23 cellular contexts compared by ENCODE assay signal in the genomic region with DNA sequence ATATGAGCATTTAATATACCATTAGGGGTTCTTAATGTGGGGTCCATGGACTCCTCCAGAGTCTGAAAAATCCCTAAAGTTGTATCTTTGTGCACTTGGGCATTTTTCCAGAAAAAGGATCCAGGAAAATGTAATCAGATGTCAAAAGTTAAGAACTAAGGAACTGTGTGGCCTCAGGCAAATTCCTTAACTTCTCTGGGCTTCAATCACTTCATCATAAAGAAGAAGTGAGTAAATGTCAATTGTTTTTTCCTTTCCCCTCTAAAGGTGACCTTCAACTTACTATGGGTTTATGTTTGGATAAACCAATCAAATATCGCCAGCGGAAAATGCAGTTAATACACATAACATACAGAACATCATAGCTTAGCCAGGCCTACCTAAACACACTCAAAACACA. TPM values are rescaled to one million over a fixed set of nuclear protein-coding genes. Genes with fewer than 3 reads are reported as not detected.
DNase-seq lines count a peak whose midpoint lies in the region; ATAC-seq and TF ChIP-seq lines count a peak whose summit lies in the region.
"Had no signal": no experiment of that assay in that cellular context is flagged by ENCODE, and none has a peak within 500 bp of the region (broad histone marks: within the 10 kb centered on the region; RNA-seq: fewer than 3 reads in every experiment).

No MANE protein-coding gene starts in this region.

- H2AFZ ChIP-seq in DND-41 (ENCODE audit: low read depth, low read length), result no peak overlapping the region

- H3K9ac ChIP-seq in DND-41 (ENCODE audit: low read depth, low read length), result no peak overlapping the region

- peaks cover 33% of the 10 kb centered on the region for H4K20me1 ChIP-seq in DND-41 (ENCODE audit: insufficient read depth, low read length)

- H3K27ac Mint-ChIP-seq in T-helper 1 cell treated with Interleukin-12 subunit alpha and Interleukin-12 subunit beta and Interleukin-4 antibody, amounts not matched to agents 30 μg/mL and 1 μg/mL, for 36 hours, result no peak overlapping the region
- H3K27ac Mint-ChIP-seq in activated CD8-positive, alpha-beta T cell treated with anti-CD3 and anti-CD28 coated beads for 36 hours, result no peak overlapping the region
- H3K27ac Mint-ChIP-seq in natural killer cell treated with Interleukin-12 subunit alpha and Interleukin-12 subunit beta and Interleukin-15 and Interleukin-18, amount 100 ng/mL, for 72 hours, result peak overlapping the region; percentile 14 to 45

- ATAC-seq in DND-41 (ENCODE audit: insufficient read depth, low read depth) (no peak), GM19023 (IDR thresholded peaks at IDR 0.05; ENCODE audit: unreplicated experiment) (no peak)
- ATAC-seq in activated CD8-positive, alpha-beta T cell treated with anti-CD3 and anti-CD28 coated beads for 36 hours, result no peak
- ATAC-seq in natural killer cell treated with Interleukin-12 subunit alpha and Interleukin-12 subunit beta and Interleukin-15 and Interleukin-18, amount 100 ng/mL, for 72 hours, result no peak
- ATAC-seq: left colon, mucosa of descending colon had no signal

- H3K4me3 Mint-ChIP-seq in T-helper 1 cell treated with Interleukin-12 subunit alpha and Interleukin-12 subunit beta and Interleukin-4 antibody, amounts not matched to agents 30 μg/mL and 1 μg/mL, for 36 hours, result peak overlapping the region; percentile 32
- H3K4me3 Mint-ChIP-seq in activated CD8-positive, alpha-beta T cell treated with anti-CD3 and anti-CD28 coated beads for 36 hours, result peak overlapping the region; percentile 22
- H3K4me3 Mint-ChIP-seq in natural killer cell treated with Interleukin-12 subunit alpha and Interleukin-12 subunit beta and Interleukin-15 and Interleukin-18, amount 100 ng/mL, for 72 hours, result peak overlapping the region; percentile 38

- no peak for DNase-seq in T-helper 1 cell
- DNase-seq in DND-41, result no peak
- DNase-seq in activated CD8-positive, alpha-beta T cell treated with anti-CD3 and anti-CD28 coated beads for 36 hours, result no peak
- DNase-seq in natural killer cell treated with Interleukin-12 subunit alpha and Interleukin-12 subunit beta and Interleukin-15 and Interleukin-18, amount 100 ng/mL, for 72 hours (ENCODE audit: low spot score), result no peak
- no peak for DNase-seq in COR-L47 (lab: John Stamatoyannopoulos, UW)
- no peak for DNase-seq in erythroblast (lab: John Stamatoyannopoulos, UW)
- DNase-seq: activated CD4-positive, alpha-beta T cell treated with anti-CD3 and anti-CD28 coated beads, Interleukin-2, amount 50 U/mL, for 4 hours; activated CD4-positive, CD25-positive, alpha-beta regulatory T cell; activated naive CD4-positive, alpha-beta T cell treated with anti-CD3 and anti-CD28 coated beads, Interleukin-2, amount 50 U/mL, for 16 hours; DMS 273 treated with DMSO at 0.1 percent for 48 hours; hippocampal formation; Karpas-422; left colon; mucosa of descending colon; NCI-H446; NCI-H774; SIG-M5; small intestine; stimulated activated naive CD4-positive, alpha-beta T cell treated with Interleukin-2 at 50 U/mL for 16 hours had no signal

- no peak for TF ChIP-seq CTCF in DND-41 (IDR thresholded peaks at IDR 0.05; ENCODE audit: borderline replicate concordance, extremely low read depth, low read length, poor library complexity, severe bottlenecking)
- TF ChIP-seq CTCF in activated CD8-positive, alpha-beta T cell treated with anti-CD3 and anti-CD28 coated beads for 36 hours (IDR thresholded peaks at IDR 0.05), result no peak

- H3K27me3 ChIP-seq in DND-41 (ENCODE audit: insufficient read depth, low read length, poor library complexity), result no peaks in the 10 kb centered on the region
- H3K27me3 ChIP-seq: breast epithelium had no signal

- CTCF ChIA-PET in activated CD8-positive, alpha-beta T cell treated with anti-CD3 and anti-CD28 coated beads for 36 hours (lab: Charles Lee), result interaction anchor here (2.1 kb wide), 1 partner anchor 28 kb away, joined by 6 read pairs; no protein-coding TSS in a partner anchor

- H3K4me1 ChIP-seq in DND-41 (ENCODE audit: insufficient read depth, low read length), result peaks cover 40% of the 10 kb centered on the region
- H3K4me1 ChIP-seq: breast epithelium had no signal

- H3K27ac ChIP-seq in DND-41 (ENCODE audit: low read length), result no peak overlapping the region
- H3K27ac ChIP-seq: 22Rv1, breast epithelium had no signal

- no peak for TF ChIP-seq POLR2A in erythroblast (IDR thresholded peaks at IDR 0.05; ENCODE audit: low read length)

- intact Hi-C loops in activated CD8-positive, alpha-beta T cell treated with anti-CD3 and anti-CD28 coated beads for 36 hours (cut with micrococcal nuclease), result no loop called here

- H3K4me3 ChIP-seq in DND-41 (ENCODE audit: low read depth in 1 of 2, low read length in 2 of 2), result no peak overlapping the region; a peak in 1 of 4 replicates
- H3K4me3 ChIP-seq: breast epithelium, mucosa of descending colon had no signal

- H3K36me3 Mint-ChIP-seq in T-helper 1 cell treated with Interleukin-12 subunit alpha and Interleukin-12 subunit beta and Interleukin-4 antibody, amounts not matched to agents 30 μg/mL and 1 μg/mL, for 36 hours (ENCODE audit: low read depth), result peaks cover 7% of the 10 kb centered on the region
- peaks cover 11% of the 10 kb centered on the region for H3K36me3 Mint-ChIP-seq in activated CD8-positive, alpha-beta T cell treated with anti-CD3 and anti-CD28 coated beads for 36 hours (ENCODE audit: low read depth)
- H3K36me3 Mint-ChIP-seq in natural killer cell treated with Interleukin-12 subunit alpha and Interleukin-12 subunit beta and Interleukin-15 and Interleukin-18, amount 100 ng/mL, for 72 hours, result no peaks in the 10 kb centered on the region

- peaks cover 27% of the 10 kb centered on the region for H3K79me2 ChIP-seq in DND-41 (ENCODE audit: insufficient read depth, low read length)

- H3K4me2 ChIP-seq in DND-41 (ENCODE audit: insufficient read depth, low read length), result peak overlapping the region; percentile 31; the same call in 1 of the 2 replicates

- no peaks in the 10 kb centered on the region for H3K27me3 Mint-ChIP-seq in T-helper 1 cell treated with Interleukin-12 subunit alpha and Interleukin-12 subunit beta and Interleukin-4 antibody, amounts not matched to agents 30 μg/mL and 1 μg/mL, for 36 hours (ENCODE audit: low read depth)
- H3K27me3 Mint-ChIP-seq in activated CD8-positive, alpha-beta T cell treated with anti-CD3 and anti-CD28 coated beads for 36 hours, result peaks cover 1% of the 10 kb centered on the region
- no peaks in the 10 kb centered on the region for H3K27me3 Mint-ChIP-seq in natural killer cell treated with Interleukin-12 subunit alpha and Interleukin-12 subunit beta and Interleukin-15 and Interleukin-18, amount 100 ng/mL, for 72 hours

- POLR2A ChIA-PET in activated CD8-positive, alpha-beta T cell treated with anti-CD3 and anti-CD28 coated beads for 36 hours (lab: Charles Lee), result no interaction called here

- H3K4me1 Mint-ChIP-seq in T-helper 1 cell treated with Interleukin-12 subunit alpha and Interleukin-12 subunit beta and Interleukin-4 antibody, amounts not matched to agents 30 μg/mL and 1 μg/mL, for 36 hours (ENCODE audit: low read depth), result peaks cover 10% of the 10 kb centered on the region
- peaks cover 13% of the 10 kb centered on the region for H3K4me1 Mint-ChIP-seq in activated CD8-positive, alpha-beta T cell treated with anti-CD3 and anti-CD28 coated beads for 36 hours (ENCODE audit: low read depth)
- peaks cover 0 to 28% of the 10 kb centered on the region in 2 donors for H3K4me1 Mint-ChIP-seq in natural killer cell treated with Interleukin-12 subunit alpha and Interleukin-12 subunit beta and Interleukin-15 and Interleukin-18, amount 100 ng/mL, for 72 hours (ENCODE audit: low read depth in 2 of 2)

- H3K9me3 Mint-ChIP-seq in T-helper 1 cell treated with Interleukin-12 subunit alpha and Interleukin-12 subunit beta and Interleukin-4 antibody, amounts not matched to agents 30 μg/mL and 1 μg/mL, for 36 hours, result no peaks in the 10 kb centered on the region
- H3K9me3 Mint-ChIP-seq in activated CD8-positive, alpha-beta T cell treated with anti-CD3 and anti-CD28 coated beads for 36 hours, result no peaks in the 10 kb centered on the region
- no peaks in the 10 kb centered on the region for H3K9me3 Mint-ChIP-seq in natural killer cell treated with Interleukin-12 subunit alpha and Interleukin-12 subunit beta and Interleukin-15 and Interleukin-18, amount 100 ng/mL, for 72 hours

- peaks cover 58% of the 10 kb centered on the region for H3K36me3 ChIP-seq in DND-41 (ENCODE audit: insufficient read depth, low read length)

- no peaks in the 10 kb centered on the region for H3K9me3 ChIP-seq in DND-41 (ENCODE audit: insufficient read depth, low read length, severe bottlenecking)
- H3K9me3 ChIP-seq: breast epithelium, mucosa of descending colon had no signal

RNA-seq across cellular contexts. Expression of a gene that starts 2.5 kb away (rescaled TPM):
- total RNA-seq in activated CD8-positive, alpha-beta T cell treated with anti-CD3 and anti-CD28 coated beads for 36 hours, result 10 to 100 TPM; 86.5 to 90.4 TPM
- total RNA-seq in natural killer cell treated with Interleukin-12 subunit alpha and Interleukin-12 subunit beta and Interleukin-15 and Interleukin-18, amount 100 ng/mL, for 72 hours, result 100 to 1,000 TPM; 115 to 153 TPM

RNA-seq across cellular contexts. Expression of a gene that starts 13.1 kb away (rescaled TPM):
- total RNA-seq in activated CD8-positive, alpha-beta T cell treated with anti-CD3 and anti-CD28 coated beads for 36 hours, result under 1 TPM; 0.18 to 0.20 TPM
- total RNA-seq in natural killer cell treated with Interleukin-12 subunit alpha and Interleukin-12 subunit beta and Interleukin-15 and Interleukin-18, amount 100 ng/mL, for 72 hours, result 10 to 100 TPM; 29.3 to 41.5 TPM

RNA-seq across cellular contexts. Expression of a gene that starts 14.4 kb away (rescaled TPM):
- 1 to 10 TPM; 6.2 to 7.9 TPM for total RNA-seq in activated CD8-positive, alpha-beta T cell treated with anti-CD3 and anti-CD28 coated beads for 36 hours
- total RNA-seq in natural killer cell treated with Interleukin-12 subunit alpha and Interleukin-12 subunit beta and Interleukin-15 and Interleukin-18, amount 100 ng/mL, for 72 hours, result 100 to 1,000 TPM in 1 of 2 donors, 10 to 100 TPM in 1; 42.9 to 106 TPM

RNA-seq across cellular contexts. Expression of a gene that starts 23.8 kb away (rescaled TPM):
- 10 to 100 TPM; 18.1 to 20.4 TPM for total RNA-seq in activated CD8-positive, alpha-beta T cell treated with anti-CD3 and anti-CD28 coated beads for 36 hours
- total RNA-seq in natural killer cell treated with Interleukin-12 subunit alpha and Interleukin-12 subunit beta and Interleukin-15 and Interleukin-18, amount 100 ng/mL, for 72 hours, result 10 to 100 TPM; 45.4 to 49.7 TPM

RNA-seq across cellular contexts. Expression of a gene that starts 24.2 kb away (rescaled TPM):
- 1 to 10 TPM; 1.7 to 1.9 TPM for total RNA-seq in activated CD8-positive, alpha-beta T cell treated with anti-CD3 and anti-CD28 coated beads for 36 hours
- total RNA-seq in natural killer cell treated with Interleukin-12 subunit alpha and Interleukin-12 subunit beta and Interleukin-15 and Interleukin-18, amount 100 ng/mL, for 72 hours, result 10 to 100 TPM; 13.2 to 16.3 TPM

Comparison
In these comparisons a context has a peak if more than half of its experiments do, and no peak if none do; other contexts are left out.
1. H3K27ac Mint-ChIP-seq: peak in natural killer cell treated with Interleukin-12 subunit alpha and Interleukin-12 subunit beta and Interleukin-15 and Interleukin-18, amount 100 ng/mL, for 72 hours (2 of 2); none in T-helper 1 cell treated with Interleukin-12 subunit alpha and Interleukin-12 subunit beta and Interleukin-4 antibody, amounts not matched to agents 30 μg/mL and 1 μg/mL, for 36 hours (single experiment) and activated CD8-positive, alpha-beta T cell treated with anti-CD3 and anti-CD28 coated beads for 36 hours (single experiment).
2. RNA of a gene that starts 13.1 kb away (total RNA-seq): 29.3 to 41.5 TPM in natural killer cell treated with Interleukin-12 subunit alpha and Interleukin-12 subunit beta and Interleukin-15 and Interleukin-18, amount 100 ng/mL, for 72 hours; 0.18 to 0.20 TPM in activated CD8-positive, alpha-beta T cell treated with anti-CD3 and anti-CD28 coated beads for 36 hours; every median in the first group is over 10 times any median in the second.
3. RNA of a gene that starts 14.4 kb away (total RNA-seq): 42.9 to 106 TPM in natural killer cell treated with Interleukin-12 subunit alpha and Interleukin-12 subunit beta and Interleukin-15 and Interleukin-18, amount 100 ng/mL, for 72 hours; 6.2 to 7.9 TPM in activated CD8-positive, alpha-beta T cell treated with anti-CD3 and anti-CD28 coated beads for 36 hours; every median in the first group is over 4 times any median in the second.
4. Peak in every context shown above with its lines, with median percentiles within 50 percentile points of each other: H3K4me3 Mint-ChIP-seq.